ENCODE assay signal across 15 cellular contexts in the genomic region with DNA sequence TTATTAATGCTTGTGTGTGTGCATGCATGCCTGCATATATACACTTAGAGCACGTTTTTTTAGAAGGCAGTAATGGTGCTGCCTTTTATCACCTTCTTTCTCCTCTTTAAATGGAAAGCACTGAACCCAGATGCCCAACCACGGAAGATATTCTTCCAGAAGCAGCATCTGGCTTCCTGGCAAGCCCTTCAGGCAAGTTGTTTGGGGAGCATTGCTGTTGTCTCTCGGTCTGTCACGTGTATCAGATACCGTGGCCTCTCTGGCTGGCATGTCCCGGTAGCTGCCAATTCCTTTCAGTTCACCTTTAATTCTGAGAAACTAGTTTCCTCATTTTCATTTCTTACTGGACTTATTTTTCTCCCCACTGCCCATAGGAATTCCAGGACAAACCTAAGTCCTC.
A peak's percentile ranks its signal among the peaks of the same experiment; 100 is the strongest.
DNase-seq lines count a peak whose midpoint lies in the region; ATAC-seq and TF ChIP-seq lines count a peak whose summit lies in the region.
"Had no signal": no experiment of that assay in that cellular context is flagged by ENCODE, and none has a peak within 500 bp of the region (broad histone marks: within the 10 kb centered on the region; RNA-seq: fewer than 3 reads in every experiment).

No MANE protein-coding gene starts in this region.

- H3K4me3 ChIP-seq in upper lobe of left lung, result peak overlapping the region in 1 of 4 donors; percentile 10
- H3K4me3 ChIP-seq: SJSA1 had no signal

- H3K9me3 ChIP-seq in upper lobe of left lung, result peaks cover 0 to 2% (median 0%) of the 10 kb centered on the region in 4 donors
- H3K9me3 ChIP-seq: SJSA1 had no signal

- no peak for TF ChIP-seq CTCF in upper lobe of left lung (IDR thresholded peaks at IDR 0.05)

- TF ChIP-seq EP300 in upper lobe of left lung (IDR thresholded peaks at IDR 0.05), result no peak

- TF ChIP-seq POLR2A in upper lobe of left lung (IDR thresholded peaks at IDR 0.05), result no peak

- no peaks in the 10 kb centered on the region for H3K27me3 ChIP-seq in upper lobe of left lung
- H3K27me3 ChIP-seq: SJSA1 had no signal

- H3K27ac Mint-ChIP-seq in activated naive CD8-positive, alpha-beta T cell treated with anti-CD3 and anti-CD28 coated beads, Interleukin-2, amount 10 ng/mL, durations not matched to agents 7 days and 5 days, result peak overlapping the region; percentile 23
- no peak overlapping the region for H3K27ac Mint-ChIP-seq in activated naive CD8-positive, alpha-beta T cell treated with anti-CD3 and anti-CD28 coated beads, Interleukin-2, amount 50 U/mL, for 24 hours
- H3K27ac Mint-ChIP-seq: activated CD8-positive, alpha-beta memory T cell treated with anti-CD3 and anti-CD28 coated beads, Interleukin-2, amount 10 ng/mL, durations not matched to agents 7 days and 5 days; activated naive CD4-positive, alpha-beta T cell treated with anti-CD3 and anti-CD28 coated beads, Interleukin-2, amount 50 U/mL, for 24 hours had no signal

- POLR2A ChIA-PET in activated naive CD8-positive, alpha-beta T cell treated with anti-CD3 and anti-CD28 coated beads, Interleukin-2, amount 10 ng/mL, durations not matched to agents 7 days and 5 days (lab: Charles Lee), result no interaction called here

- no peak for DNase-seq in activated naive CD8-positive, alpha-beta T cell treated with anti-CD3 and anti-CD28 coated beads, Interleukin-2, amount 10 ng/mL, durations not matched to agents 7 days and 5 days
- no peak for DNase-seq in activated naive CD8-positive, alpha-beta T cell treated with anti-CD3 and anti-CD28 coated beads, Interleukin-2, amount 50 U/mL, for 24 hours
- DNase-seq in astrocyte of the hippocampus (ENCODE audit: low read depth, low spot score), result peak; percentile 42
- DNase-seq in medulla oblongata (ENCODE audit: extremely low spot score), result peak; percentile 31
- DNase-seq in upper lobe of left lung, result no peak
- DNase-seq in SKM-1 (lab: John Stamatoyannopoulos, UW; ENCODE audit: unreplicated experiment), result no peak
- DNase-seq: activated CD8-positive, alpha-beta memory T cell treated with anti-CD3 and anti-CD28 coated beads, Interleukin-2, amount 10 ng/mL, durations not matched to agents 7 days and 5 days; Calu3; cortex of kidney; NCI-H1930; retina had no signal

- ATAC-seq in activated naive CD8-positive, alpha-beta T cell treated with anti-CD3 and anti-CD28 coated beads, Interleukin-2, amount 10 ng/mL, durations not matched to agents 7 days and 5 days (ENCODE audit: low read depth), result no peak
- no peak for ATAC-seq in activated naive CD8-positive, alpha-beta T cell treated with anti-CD3 and anti-CD28 coated beads, Interleukin-2, amount 50 U/mL, for 24 hours
- ATAC-seq in upper lobe of left lung (ENCODE audit: low FRiP score in 2 of 2) (no peak), GM21390 (IDR thresholded peaks at IDR 0.05; ENCODE audit: unreplicated experiment) (no peak), HG03139 (IDR thresholded peaks at IDR 0.05; ENCODE audit: unreplicated experiment) (no peak)
- ATAC-seq: activated CD8-positive, alpha-beta memory T cell treated with anti-CD3 and anti-CD28 coated beads, Interleukin-2, amount 10 ng/mL, durations not matched to agents 7 days and 5 days had no signal

- peaks cover 0 to 8% (median 0%) of the 10 kb centered on the region in 4 donors for H3K4me1 ChIP-seq in upper lobe of left lung

- peaks cover 61% of the 10 kb centered on the region for H3K36me3 Mint-ChIP-seq in activated naive CD8-positive, alpha-beta T cell treated with anti-CD3 and anti-CD28 coated beads, Interleukin-2, amount 10 ng/mL, durations not matched to agents 7 days and 5 days
- H3K36me3 Mint-ChIP-seq in activated naive CD8-positive, alpha-beta T cell treated with anti-CD3 and anti-CD28 coated beads, Interleukin-2, amount 50 U/mL, for 24 hours (ENCODE audit: low read depth), result peaks cover 36% of the 10 kb centered on the region

- H3K27ac ChIP-seq in upper lobe of left lung, result peak overlapping the region; percentile 0 to 51 (median 10)
- H3K27ac ChIP-seq: SJSA1 had no signal

- no peak overlapping the region for H3K4me3 Mint-ChIP-seq in activated naive CD8-positive, alpha-beta T cell treated with anti-CD3 and anti-CD28 coated beads, Interleukin-2, amount 10 ng/mL, durations not matched to agents 7 days and 5 days
- H3K4me3 Mint-ChIP-seq in activated naive CD8-positive, alpha-beta T cell treated with anti-CD3 and anti-CD28 coated beads, Interleukin-2, amount 50 U/mL, for 24 hours, result no peak overlapping the region
- H3K4me3 Mint-ChIP-seq: activated CD8-positive, alpha-beta memory T cell treated with anti-CD3 and anti-CD28 coated beads, Interleukin-2, amount 10 ng/mL, durations not matched to agents 7 days and 5 days; activated naive CD4-positive, alpha-beta T cell treated with anti-CD3 and anti-CD28 coated beads, Interleukin-2, amount 50 U/mL, for 24 hours had no signal

- H3K27me3 Mint-ChIP-seq in activated naive CD8-positive, alpha-beta T cell treated with anti-CD3 and anti-CD28 coated beads, Interleukin-2, amount 10 ng/mL, durations not matched to agents 7 days and 5 days, result no peaks in the 10 kb centered on the region
- no peaks in the 10 kb centered on the region for H3K27me3 Mint-ChIP-seq in activated naive CD8-positive, alpha-beta T cell treated with anti-CD3 and anti-CD28 coated beads, Interleukin-2, amount 50 U/mL, for 24 hours
- H3K27me3 Mint-ChIP-seq: activated CD8-positive, alpha-beta memory T cell treated with anti-CD3 and anti-CD28 coated beads, Interleukin-2, amount 10 ng/mL, durations not matched to agents 7 days and 5 days; activated naive CD4-positive, alpha-beta T cell treated with anti-CD3 and anti-CD28 coated beads, Interleukin-2, amount 50 U/mL, for 24 hours had no signal

- WGBS in upper lobe of left lung, 2 donors, result 57 to 64% methylated on average over 6 of the region's 6 CpGs

- H3K9me3 Mint-ChIP-seq in activated naive CD8-positive, alpha-beta T cell treated with anti-CD3 and anti-CD28 coated beads, Interleukin-2, amount 10 ng/mL, durations not matched to agents 7 days and 5 days, result peaks cover 12% of the 10 kb centered on the region
- peaks cover 5% of the 10 kb centered on the region for H3K9me3 Mint-ChIP-seq in activated naive CD8-positive, alpha-beta T cell treated with anti-CD3 and anti-CD28 coated beads, Interleukin-2, amount 50 U/mL, for 24 hours
- H3K9me3 Mint-ChIP-seq: activated naive CD4-positive, alpha-beta T cell treated with anti-CD3 and anti-CD28 coated beads, Interleukin-2, amount 50 U/mL, for 24 hours had no signal

- H3K36me3 ChIP-seq in upper lobe of left lung, result no peaks in the 10 kb centered on the region
- H3K36me3 ChIP-seq: SJSA1 had no signal

- peaks cover 7% of the 10 kb centered on the region for H3K4me1 Mint-ChIP-seq in activated naive CD8-positive, alpha-beta T cell treated with anti-CD3 and anti-CD28 coated beads, Interleukin-2, amount 10 ng/mL, durations not matched to agents 7 days and 5 days
- peaks cover 6% of the 10 kb centered on the region for H3K4me1 Mint-ChIP-seq in activated naive CD8-positive, alpha-beta T cell treated with anti-CD3 and anti-CD28 coated beads, Interleukin-2, amount 50 U/mL, for 24 hours

Comparison
In these comparisons a context has a peak if more than half of its experiments do, and no peak if none do; other contexts are left out.
1. DNase-seq: peak in astrocyte of the hippocampus (single experiment) and medulla oblongata (single experiment); none in activated naive CD8-positive, alpha-beta T cell treated with anti-CD3 and anti-CD28 coated beads, Interleukin-2, amount 10 ng/mL, durations not matched to agents 7 days and 5 days (single experiment), activated naive CD8-positive, alpha-beta T cell treated with anti-CD3 and anti-CD28 coated beads, Interleukin-2, amount 50 U/mL, for 24 hours (single experiment), upper lobe of left lung (0 of 2) and SKM-1 (single experiment).